ENCODE assay signal across 17 cellular contexts in the genomic region with DNA sequence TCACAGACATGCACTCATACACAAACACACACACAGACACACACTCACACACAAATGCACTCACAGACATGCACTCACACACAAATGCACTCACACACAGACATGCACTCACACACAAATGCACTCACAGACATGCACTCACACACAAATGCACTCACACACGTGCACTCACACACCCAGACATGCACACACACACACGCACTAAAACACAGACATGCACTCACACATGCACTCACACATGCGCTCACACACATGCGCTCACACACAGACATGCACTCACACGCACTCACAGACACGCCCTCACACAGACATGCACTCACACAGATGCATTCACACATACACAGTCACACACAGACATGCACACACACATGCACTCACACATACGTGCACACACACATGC. TPM values are rescaled to one million over a fixed set of nuclear protein-coding genes. Genes with fewer than 3 reads are reported as not detected.
DNase-seq lines count a peak whose midpoint lies in the region; ATAC-seq and TF ChIP-seq lines count a peak whose summit lies in the region.
"Had no signal": no experiment of that assay in that cellular context is flagged by ENCODE, and none has a peak within 500 bp of the region (broad histone marks: within the 10 kb centered on the region; RNA-seq: fewer than 3 reads in every experiment).

No MANE protein-coding gene starts in this region.

- H2AK5ac ChIP-seq in neuronal stem cell (ENCODE audit: low read depth, low read length) = no peak overlapping the region

- no peak overlapping the region for H4K8ac ChIP-seq in neuronal stem cell (ENCODE audit: low read depth, low read length)

- no peaks in the 10 kb centered on the region for H3K79me1 ChIP-seq in neuronal stem cell (ENCODE audit: low read depth, low read length)

- no peak overlapping the region for H3K4ac ChIP-seq in neuronal stem cell (ENCODE audit: low read length)

- 98% methylated on average over 7 of the region's 7 CpGs for WGBS in right cardiac atrium
- no CpG with 5 or more reads among the region's 7 CpGs for WGBS in neuronal stem cell (ENCODE audit: extremely low coverage in 2 of 2, insufficient read length in 2 of 2, insufficient replicate concordance in 1 of 2), 2 donors
- WGBS in aorta, 2 donors = 91 to 98% methylated on average over 7 of the region's 7 CpGs

- H2BK12ac ChIP-seq in neuronal stem cell (ENCODE audit: low read length) = peak overlapping the region; percentile 8

- peak overlapping the region; percentile 56 for H3K14ac ChIP-seq in neuronal stem cell (ENCODE audit: low read length)

- intact Hi-C loops in Right ventricle myocardium superior (cut with DNase I) = no loop called here
- intact Hi-C loops in right cardiac atrium (cut with DNase I) = loop anchor here in 1 of 4 donors (10.0 kb wide), 1 partner anchor 185 kb away; no protein-coding TSS in a partner anchor
- intact Hi-C loops in aorta (cut with DNase I) = loop anchor here in 1 of 2 donors (10.0 kb wide), 1 partner anchor 135 kb away; no protein-coding TSS in a partner anchor

- peak overlapping the region; percentile 5 for H3K9ac ChIP-seq in neuronal stem cell (ENCODE audit: low read depth, low read length, poor library complexity)

- H3K27me3 ChIP-seq in right cardiac atrium (ENCODE audit: control insufficient read depth, insufficient read depth) = no peaks in the 10 kb centered on the region
- H3K27me3 ChIP-seq in RWPE2 (ENCODE audit: insufficient read depth, poor library complexity, severe bottlenecking) = peaks cover 25% of the 10 kb centered on the region
- H3K27me3 ChIP-seq in neuronal stem cell (ENCODE audit: control insufficient read depth in 3 of 3, insufficient read depth in 3 of 3, low read depth in 1 of 3, low read length in 3 of 3) = peaks cover 14 to 77% (median 48%) of the 10 kb centered on the region in 3 experiments
- H3K27me3 ChIP-seq in aorta (ENCODE audit: control insufficient read depth in 1 of 2, insufficient read depth in 2 of 2, low read length in 1 of 2) = no peaks in the 10 kb centered on the region

- no peak overlapping the region for H3K23ac ChIP-seq in neuronal stem cell (ENCODE audit: low read depth, low read length, poor library complexity)

- H3K27ac Mint-ChIP-seq in effector memory CD8-positive, alpha-beta T cell = no peak overlapping the region
- H3K27ac Mint-ChIP-seq: CD8-positive, alpha-beta memory T cell; HFFc6 had no signal

- no peak overlapping the region for H2BK15ac ChIP-seq in neuronal stem cell (ENCODE audit: low read length)

- H3K27ac ChIP-seq in right cardiac atrium (ENCODE audit: low read length) (no peak overlapping the region), RWPE2 (ENCODE audit: poor library complexity, severe bottlenecking) (no peak overlapping the region), neuronal stem cell (replicated peaks; ENCODE audit: low read length) (no peak overlapping the region), aorta (ENCODE audit: low read depth in 1 of 2, low read length in 2 of 2) (no peak overlapping the region)
- H3K27ac ChIP-seq: 22Rv1 had no signal

- DNase-seq in Right ventricle myocardium superior (peak; percentile 6), right cardiac atrium (no peak), RWPE2 (ENCODE audit: low spot score) (peak; percentile 20), neuronal stem cell (ENCODE audit: low spot score) (no peak), aorta (peak; percentile 21 to 64), GM19240 (ENCODE audit: insufficient read length, low spot score) (no peak), HEK293T (ENCODE audit: extremely low spot score) (no peak)
- DNase-seq in effector memory CD8-positive, alpha-beta T cell = no peak
- DNase-seq: Caco-2; CD8-positive, alpha-beta memory T cell; DND-41; GDM1; GOT3; HFFc6; KBM-7 had no signal

- no peak overlapping the region for H4K91ac ChIP-seq in neuronal stem cell (ENCODE audit: low read depth, low read length, poor library complexity)

- H3K4me3 ChIP-seq in right cardiac atrium (ENCODE audit: low read length) (no peak overlapping the region), RWPE2 (ENCODE audit: severe bottlenecking) (no peak overlapping the region), neuronal stem cell (ENCODE audit: low read length in 2 of 2) (peak overlapping the region in 1 of 2 donors; percentile 73), aorta (ENCODE audit: low read length in 2 of 2) (no peak overlapping the region)
- H3K4me3 ChIP-seq: HAP-1 had no signal

- no peak overlapping the region for H2AFZ ChIP-seq in neuronal stem cell (ENCODE audit: low read length)

- H3K36me3 ChIP-seq in RWPE2 (ENCODE audit: low read depth) (no peaks in the 10 kb centered on the region), neuronal stem cell (replicated peaks in 1 of 2; ENCODE audit: control insufficient read depth in 2 of 2, insufficient read depth in 2 of 2, low read length in 2 of 2) (peaks cover 0 to 3% of the 10 kb centered on the region in 2 donors), aorta (ENCODE audit: control insufficient read depth in 1 of 2, insufficient read depth in 2 of 2, low read length in 1 of 2) (no peaks in the 10 kb centered on the region)
- H3K36me3 ChIP-seq: HAP-1 had no signal

- no peaks in the 10 kb centered on the region for H3K9me3 Mint-ChIP-seq in effector memory CD8-positive, alpha-beta T cell
- H3K9me3 Mint-ChIP-seq: CD8-positive, alpha-beta memory T cell; HFFc6 had no signal

- POLR2A ChIA-PET in HEK293T (lab: Yijun Ruan, JAX) = no interaction called here

- H3K4me2 ChIP-seq in neuronal stem cell (ENCODE audit: insufficient read depth, low read length, poor library complexity, severe bottlenecking) = no peak overlapping the region

- no peaks in the 10 kb centered on the region for H3K36me3 Mint-ChIP-seq in effector memory CD8-positive, alpha-beta T cell (ENCODE audit: insufficient read depth)
- H3K36me3 Mint-ChIP-seq: CD8-positive, alpha-beta memory T cell had no signal

- H3K9me3 ChIP-seq in right cardiac atrium (ENCODE audit: control insufficient read depth, low read length) = no peaks in the 10 kb centered on the region
- no peaks in the 10 kb centered on the region for H3K9me3 ChIP-seq in RWPE2 (ENCODE audit: severe bottlenecking)
- peaks cover 0 to 13% of the 10 kb centered on the region in 2 donors for H3K9me3 ChIP-seq in neuronal stem cell (replicated peaks in 1 of 2; ENCODE audit: control insufficient read depth in 2 of 2, insufficient read depth in 1 of 2, low read depth in 1 of 2, low read length in 2 of 2)
- H3K9me3 ChIP-seq in aorta (ENCODE audit: control insufficient read depth, low read length) = no peaks in the 10 kb centered on the region
- H3K9me3 ChIP-seq: Caco-2, HAP-1 had no signal

- H2BK5ac ChIP-seq in neuronal stem cell (ENCODE audit: low read length) = no peak overlapping the region

- H3K27me3 Mint-ChIP-seq in effector memory CD8-positive, alpha-beta T cell = peaks cover 13 to 18% of the 10 kb centered on the region in 2 donors

- TF ChIP-seq CTCF in RWPE2 (IDR thresholded peaks at IDR 0.05; ENCODE audit: poor library complexity, severe bottlenecking) = no peak

- peak overlapping the region; percentile 30 for H3K18ac ChIP-seq in neuronal stem cell (ENCODE audit: low read length)

- no peak overlapping the region for H3K4me3 Mint-ChIP-seq in effector memory CD8-positive, alpha-beta T cell
- H3K4me3 Mint-ChIP-seq: CD8-positive, alpha-beta memory T cell; HFFc6 had no signal

- CTCF ChIA-PET in HEK293T (lab: Yijun Ruan, JAX) = no interaction called here

- no peak for ATAC-seq in Right ventricle myocardium superior (ENCODE audit: poor library complexity)
- no peak for ATAC-seq in right cardiac atrium
- no peak for ATAC-seq in RWPE2 (ENCODE audit: low read depth)
- no peak for ATAC-seq in aorta (ENCODE audit: low FRiP score)
- ATAC-seq in effector memory CD8-positive, alpha-beta T cell (replicated peaks) = no peak

- peaks cover 6 to 8% of the 10 kb centered on the region in 2 donors for H3K4me1 Mint-ChIP-seq in effector memory CD8-positive, alpha-beta T cell (ENCODE audit: low read depth in 2 of 2)

- no peak overlapping the region for H2BK120ac ChIP-seq in neuronal stem cell (ENCODE audit: low read depth, low read length)

- no peaks in the 10 kb centered on the region for H3K4me1 ChIP-seq in right cardiac atrium (ENCODE audit: control insufficient read depth, insufficient read depth, low read length)
- H3K4me1 ChIP-seq in RWPE2 (ENCODE audit: insufficient read depth, poor library complexity, severe bottlenecking) = no peaks in the 10 kb centered on the region
- H3K4me1 ChIP-seq in neuronal stem cell (ENCODE audit: control insufficient read depth in 2 of 2, insufficient read depth in 1 of 2, low read depth in 1 of 2, low read length in 2 of 2) = peaks cover 6 to 8% of the 10 kb centered on the region in 2 donors
- no peaks in the 10 kb centered on the region for H3K4me1 ChIP-seq in aorta (ENCODE audit: control insufficient read depth in 1 of 2, insufficient read depth in 2 of 2, low read length in 2 of 2)

TF ChIP-seq in HEK293T, 16 proteins besides CTCF, POLR2A, EP300 and RAD21:
- no peak for TF ChIP-seq TARDBP (IDR thresholded peaks at IDR 0.05)

RNA-seq across cellular contexts. Expression of gene ZNF469, which starts 2.7 kb away (rescaled TPM):
- total RNA-seq in Right ventricle myocardium superior (0.94 TPM), right cardiac atrium (1 to 10 TPM; 1.3 to 1.9 (median 1.8) TPM), aorta (1 to 10 TPM; 1.9 to 5.2 TPM)
- polyA plus RNA-seq in right cardiac atrium (0.84 TPM), aorta (under 1 TPM; 0.38 to 0.54 TPM)
- polyA plus RNA-seq in neuronal stem cell (2013, experiment 1 of 2) = 0.26 TPM
- polyA plus RNA-seq in neuronal stem cell (2013, experiment 2 of 2) = 0.29 TPM

Comparison
In these comparisons a context has a peak if more than half of its experiments do, and no peak if none do; other contexts are left out.
1. DNase-seq: peak in Right ventricle myocardium superior (single experiment), RWPE2 (single experiment) and aorta (2 of 2); none in right cardiac atrium (0 of 3), neuronal stem cell (single experiment), GM19240 (single experiment), effector memory CD8-positive, alpha-beta T cell (0 of 3) and HEK293T (single experiment).